ENCODE assay signal across 1 cellular context in the genomic region with DNA sequence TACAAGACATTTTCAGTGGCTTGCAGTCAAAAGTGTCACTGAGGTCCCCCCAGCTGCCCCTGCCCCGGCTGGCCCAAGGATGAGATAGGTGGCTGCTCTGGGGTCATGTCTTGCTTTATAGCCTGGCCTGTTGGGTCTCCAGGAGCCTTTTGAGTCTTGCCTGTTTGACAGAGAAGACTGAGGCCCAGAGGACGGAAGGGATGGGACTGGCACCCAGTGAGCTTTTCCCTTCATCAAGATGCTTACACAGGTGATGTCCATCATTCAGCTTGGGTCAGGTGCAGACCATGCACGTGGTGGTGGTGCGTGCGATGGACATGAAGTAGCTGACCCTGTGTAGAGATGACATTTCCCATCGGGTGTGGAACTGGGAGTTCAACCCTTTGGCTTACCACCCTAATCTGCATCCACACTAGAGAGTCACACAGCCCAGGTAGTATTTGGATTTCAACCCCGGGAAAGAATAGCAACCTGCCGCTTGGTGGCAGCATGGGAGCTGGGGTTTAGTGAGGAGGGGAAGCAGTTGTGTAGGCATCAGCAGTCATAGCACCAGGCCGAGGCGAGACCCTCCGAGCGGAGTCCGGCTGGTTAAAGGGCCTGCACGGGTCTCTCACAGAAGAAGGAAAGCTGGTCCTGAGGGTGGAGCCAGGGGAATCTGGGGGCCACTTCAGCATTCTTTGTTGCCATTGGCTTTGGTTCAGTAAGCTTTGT.
TF ChIP-seq lines count a peak whose summit lies in the region.

No MANE protein-coding gene starts in this region.

TF ChIP-seq in GM23338, 12 proteins besides CTCF, POLR2A, EP300 and RAD21:
- TF ChIP-seq, protein P1, sequence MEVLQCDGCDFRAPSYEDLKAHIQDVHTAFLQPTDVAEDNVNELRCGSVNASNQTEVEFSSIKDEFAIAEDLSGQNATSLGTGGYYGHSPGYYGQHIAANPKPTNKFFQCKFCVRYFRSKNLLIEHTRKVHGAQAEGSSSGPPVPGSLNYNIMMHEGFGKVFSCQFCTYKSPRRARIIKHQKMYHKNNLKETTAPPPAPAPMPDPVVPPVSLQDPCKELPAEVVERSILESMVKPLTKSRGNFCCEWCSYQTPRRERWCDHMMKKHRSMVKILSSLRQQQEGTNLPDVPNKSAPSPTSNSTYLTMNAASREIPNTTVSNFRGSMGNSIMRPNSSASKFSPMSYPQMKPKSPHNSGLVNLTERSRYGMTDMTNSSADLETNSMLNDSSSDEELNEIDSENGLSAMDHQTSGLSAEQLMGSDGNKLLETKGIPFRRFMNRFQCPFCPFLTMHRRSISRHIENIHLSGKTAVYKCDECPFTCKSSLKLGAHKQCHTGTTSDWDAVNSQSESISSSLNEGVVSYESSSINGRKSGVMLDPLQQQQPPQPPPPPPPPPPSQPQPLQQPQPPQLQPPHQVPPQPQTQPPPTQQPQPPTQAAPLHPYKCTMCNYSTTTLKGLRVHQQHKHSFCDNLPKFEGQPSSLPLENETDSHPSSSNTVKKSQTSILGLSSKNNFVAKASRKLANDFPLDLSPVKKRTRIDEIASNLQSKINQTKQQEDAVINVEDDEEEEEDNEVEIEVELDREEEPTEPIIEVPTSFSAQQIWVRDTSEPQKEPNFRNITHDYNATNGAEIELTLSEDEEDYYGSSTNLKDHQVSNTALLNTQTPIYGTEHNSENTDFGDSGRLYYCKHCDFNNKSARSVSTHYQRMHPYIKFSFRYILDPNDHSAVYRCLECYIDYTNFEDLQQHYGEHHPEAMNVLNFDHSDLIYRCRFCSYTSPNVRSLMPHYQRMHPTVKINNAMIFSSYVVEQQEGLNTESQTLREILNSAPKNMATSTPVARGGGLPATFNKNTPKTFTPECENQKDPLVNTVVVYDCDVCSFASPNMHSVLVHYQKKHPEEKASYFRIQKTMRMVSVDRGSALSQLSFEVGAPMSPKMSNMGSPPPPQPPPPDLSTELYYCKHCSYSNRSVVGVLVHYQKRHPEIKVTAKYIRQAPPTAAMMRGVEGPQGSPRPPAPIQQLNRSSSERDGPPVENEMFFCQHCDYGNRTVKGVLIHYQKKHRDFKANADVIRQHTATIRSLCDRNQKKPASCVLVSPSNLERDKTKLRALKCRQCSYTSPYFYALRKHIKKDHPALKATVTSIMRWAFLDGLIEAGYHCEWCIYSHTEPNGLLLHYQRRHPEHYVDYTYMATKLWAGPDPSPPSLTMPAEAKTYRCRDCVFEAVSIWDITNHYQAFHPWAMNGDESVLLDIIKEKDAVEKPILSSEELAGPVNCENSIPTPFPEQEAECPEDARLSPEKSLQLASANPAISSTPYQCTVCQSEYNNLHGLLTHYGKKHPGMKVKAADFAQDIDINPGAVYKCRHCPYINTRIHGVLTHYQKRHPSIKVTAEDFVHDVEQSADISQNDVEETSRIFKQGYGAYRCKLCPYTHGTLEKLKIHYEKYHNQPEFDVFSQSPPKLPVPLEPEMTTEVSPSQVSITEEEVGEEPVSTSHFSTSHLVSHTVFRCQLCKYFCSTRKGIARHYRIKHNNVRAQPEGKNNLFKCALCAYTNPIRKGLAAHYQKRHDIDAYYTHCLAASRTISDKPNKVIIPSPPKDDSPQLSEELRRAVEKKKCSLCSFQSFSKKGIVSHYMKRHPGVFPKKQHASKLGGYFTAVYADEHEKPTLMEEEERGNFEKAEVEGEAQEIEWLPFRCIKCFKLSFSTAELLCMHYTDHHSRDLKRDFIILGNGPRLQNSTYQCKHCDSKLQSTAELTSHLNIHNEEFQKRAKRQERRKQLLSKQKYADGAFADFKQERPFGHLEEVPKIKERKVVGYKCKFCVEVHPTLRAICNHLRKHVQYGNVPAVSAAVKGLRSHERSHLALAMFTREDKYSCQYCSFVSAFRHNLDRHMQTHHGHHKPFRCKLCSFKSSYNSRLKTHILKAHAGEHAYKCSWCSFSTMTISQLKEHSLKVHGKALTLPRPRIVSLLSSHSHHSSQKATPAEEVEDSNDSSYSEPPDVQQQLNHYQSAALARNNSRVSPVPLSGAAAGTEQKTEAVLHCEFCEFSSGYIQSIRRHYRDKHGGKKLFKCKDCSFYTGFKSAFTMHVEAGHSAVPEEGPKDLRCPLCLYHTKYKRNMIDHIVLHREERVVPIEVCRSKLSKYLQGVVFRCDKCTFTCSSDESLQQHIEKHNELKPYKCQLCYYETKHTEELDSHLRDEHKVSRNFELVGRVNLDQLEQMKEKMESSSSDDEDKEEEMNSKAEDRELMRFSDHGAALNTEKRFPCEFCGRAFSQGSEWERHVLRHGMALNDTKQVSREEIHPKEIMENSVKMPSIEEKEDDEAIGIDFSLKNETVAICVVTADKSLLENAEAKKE (CRISPR knock-in tag; IDR thresholded peaks at IDR 0.05): no peak
- TF ChIP-seq POLR2AphosphoS5 (IDR thresholded peaks at IDR 0.05; ENCODE audit: low read depth) (no peak), ZNF114 (CRISPR knock-in tag; IDR thresholded peaks at IDR 0.05) (no peak), NANOG (IDR thresholded peaks at IDR 0.05; ENCODE audit: borderline replicate concordance) (no peak), JUNB (IDR thresholded peaks at IDR 0.05; ENCODE audit: unreplicated experiment) (no peak), EZH2 (IDR thresholded peaks at IDR 0.05; ENCODE audit: low read depth, unreplicated experiment) (no peak), ZNF331 (CRISPR knock-in tag; IDR thresholded peaks at IDR 0.05; ENCODE audit: low read depth) (no peak), EZH2phosphoT487 (IDR thresholded peaks at IDR 0.05; ENCODE audit: unreplicated experiment) (no peak), STAT1 (IDR thresholded peaks at IDR 0.05; ENCODE audit: unreplicated experiment) (no peak), CREB1 (CRISPR knock-in tag; IDR thresholded peaks at IDR 0.05; ENCODE audit: low read depth) (no peak)
- TF ChIP-seq, protein P2, sequence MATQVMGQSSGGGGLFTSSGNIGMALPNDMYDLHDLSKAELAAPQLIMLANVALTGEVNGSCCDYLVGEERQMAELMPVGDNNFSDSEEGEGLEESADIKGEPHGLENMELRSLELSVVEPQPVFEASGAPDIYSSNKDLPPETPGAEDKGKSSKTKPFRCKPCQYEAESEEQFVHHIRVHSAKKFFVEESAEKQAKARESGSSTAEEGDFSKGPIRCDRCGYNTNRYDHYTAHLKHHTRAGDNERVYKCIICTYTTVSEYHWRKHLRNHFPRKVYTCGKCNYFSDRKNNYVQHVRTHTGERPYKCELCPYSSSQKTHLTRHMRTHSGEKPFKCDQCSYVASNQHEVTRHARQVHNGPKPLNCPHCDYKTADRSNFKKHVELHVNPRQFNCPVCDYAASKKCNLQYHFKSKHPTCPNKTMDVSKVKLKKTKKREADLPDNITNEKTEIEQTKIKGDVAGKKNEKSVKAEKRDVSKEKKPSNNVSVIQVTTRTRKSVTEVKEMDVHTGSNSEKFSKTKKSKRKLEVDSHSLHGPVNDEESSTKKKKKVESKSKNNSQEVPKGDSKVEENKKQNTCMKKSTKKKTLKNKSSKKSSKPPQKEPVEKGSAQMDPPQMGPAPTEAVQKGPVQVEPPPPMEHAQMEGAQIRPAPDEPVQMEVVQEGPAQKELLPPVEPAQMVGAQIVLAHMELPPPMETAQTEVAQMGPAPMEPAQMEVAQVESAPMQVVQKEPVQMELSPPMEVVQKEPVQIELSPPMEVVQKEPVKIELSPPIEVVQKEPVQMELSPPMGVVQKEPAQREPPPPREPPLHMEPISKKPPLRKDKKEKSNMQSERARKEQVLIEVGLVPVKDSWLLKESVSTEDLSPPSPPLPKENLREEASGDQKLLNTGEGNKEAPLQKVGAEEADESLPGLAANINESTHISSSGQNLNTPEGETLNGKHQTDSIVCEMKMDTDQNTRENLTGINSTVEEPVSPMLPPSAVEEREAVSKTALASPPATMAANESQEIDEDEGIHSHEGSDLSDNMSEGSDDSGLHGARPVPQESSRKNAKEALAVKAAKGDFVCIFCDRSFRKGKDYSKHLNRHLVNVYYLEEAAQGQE (IDR thresholded peaks at IDR 0.05; ENCODE audit: unreplicated experiment): no peak
- TF ChIP-seq, protein P3, sequence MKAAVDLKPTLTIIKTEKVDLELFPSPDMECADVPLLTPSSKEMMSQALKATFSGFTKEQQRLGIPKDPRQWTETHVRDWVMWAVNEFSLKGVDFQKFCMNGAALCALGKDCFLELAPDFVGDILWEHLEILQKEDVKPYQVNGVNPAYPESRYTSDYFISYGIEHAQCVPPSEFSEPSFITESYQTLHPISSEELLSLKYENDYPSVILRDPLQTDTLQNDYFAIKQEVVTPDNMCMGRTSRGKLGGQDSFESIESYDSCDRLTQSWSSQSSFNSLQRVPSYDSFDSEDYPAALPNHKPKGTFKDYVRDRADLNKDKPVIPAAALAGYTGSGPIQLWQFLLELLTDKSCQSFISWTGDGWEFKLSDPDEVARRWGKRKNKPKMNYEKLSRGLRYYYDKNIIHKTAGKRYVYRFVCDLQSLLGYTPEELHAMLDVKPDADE (IDR thresholded peaks at IDR 0.05): no peak
